ENCODE assay signal across 9 cellular contexts in the genomic region with DNA sequence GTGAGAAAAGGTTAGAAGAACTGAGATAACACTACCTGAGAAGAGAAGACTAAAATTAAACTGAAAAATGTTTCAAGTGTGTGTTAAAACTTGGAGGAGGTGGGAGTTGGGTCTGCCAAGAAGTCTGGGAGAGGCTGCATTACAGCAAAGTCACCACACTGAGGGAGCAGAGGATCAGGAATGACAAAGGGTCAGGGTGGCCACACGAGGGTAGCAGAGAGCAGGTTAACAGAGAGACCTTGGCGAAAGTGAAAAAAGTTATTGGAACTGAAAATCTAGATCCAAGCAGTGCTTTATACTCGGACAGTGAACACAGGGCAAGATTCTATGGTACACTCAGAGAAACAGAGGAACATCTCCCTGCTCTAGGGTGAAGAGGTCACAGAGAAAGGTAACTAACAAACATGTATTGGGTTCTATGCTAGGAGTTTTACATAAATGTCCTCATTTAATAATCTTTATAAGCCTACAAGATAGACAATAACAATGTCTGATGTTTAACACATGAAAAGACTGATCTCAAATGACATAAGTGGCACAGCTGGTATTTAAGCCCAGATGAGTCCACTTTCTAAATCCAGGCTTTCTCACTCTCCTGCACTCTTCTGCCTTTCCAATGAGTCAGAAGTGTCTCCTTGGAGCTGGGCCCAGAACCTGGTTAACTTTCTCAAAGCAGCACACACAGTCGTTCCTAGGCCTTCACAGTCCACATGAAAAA. TPM values are rescaled to one million over a fixed set of nuclear protein-coding genes. Genes with fewer than 3 reads are reported as not detected.
DNase-seq lines count a peak whose midpoint lies in the region; ATAC-seq and TF ChIP-seq lines count a peak whose summit lies in the region.
"Had no signal": no experiment of that assay in that cellular context is flagged by ENCODE, and none has a peak within 500 bp of the region (broad histone marks: within the 10 kb centered on the region; RNA-seq: fewer than 3 reads in every experiment).

No MANE protein-coding gene starts in this region.

- H3K27ac ChIP-seq in left lung, result no peak overlapping the region

- intact Hi-C loops in left lung (cut with DNase I), result loop anchor here in 1 of 2 donors (5.0 kb wide), 1 partner anchor 36 kb away; no protein-coding TSS in a partner anchor

- H3K36me3 ChIP-seq in BE2C (no peaks in the 10 kb centered on the region), left lung (no peaks in the 10 kb centered on the region)

- H3K4me3 Mint-ChIP-seq in central memory CD8-positive, alpha-beta T cell, result no peak overlapping the region

- H3K27me3 ChIP-seq in BE2C (peaks cover 4% of the 10 kb centered on the region; the same call in 1 of the 2 replicates), left lung (peaks cover 0 to 49% of the 10 kb centered on the region in 2 donors)

- no peaks in the 10 kb centered on the region for H3K9me3 Mint-ChIP-seq in central memory CD8-positive, alpha-beta T cell

- peaks cover 77% of the 10 kb centered on the region for H3K27me3 Mint-ChIP-seq in central memory CD8-positive, alpha-beta T cell

- ATAC-seq in GM18907 (IDR thresholded peaks at IDR 0.05; ENCODE audit: unreplicated experiment) (peak; percentile 95), HG03135 (IDR thresholded peaks at IDR 0.05; ENCODE audit: unreplicated experiment) (peak; percentile 97), left lung (peak; percentile 100)
- ATAC-seq in central memory CD8-positive, alpha-beta T cell (replicated peaks; ENCODE audit: extremely low read depth, poor library complexity, severe bottlenecking), result peak; percentile 86

- peak; percentile 98 for TF ChIP-seq CTCF in BE2C (IDR thresholded peaks at IDR 0.05; ENCODE audit: low read depth, low read length)
- peak; percentile 89 to 95 for TF ChIP-seq CTCF in left lung (IDR thresholded peaks at IDR 0.05)

- DNase-seq in BE2C (peak; percentile 72), NCI-H345 (lab: John Stamatoyannopoulos, UW) (peak; percentile 65), left lung (peak in 1 of 2 donors; percentile 71)
- DNase-seq in activated CD4-positive, CD25-positive, alpha-beta regulatory T cell treated with anti-CD3 and anti-CD28 coated beads, Interleukin-2, amount 50 U/mL, for 16 hours (ENCODE audit: low read depth, low spot score), result peak; percentile 22
- peak; percentile 40 to 44 for DNase-seq in central memory CD8-positive, alpha-beta T cell (ENCODE audit: low spot score in 2 of 2)
- peak; percentile 63 for DNase-seq in stimulated activated CD4-positive, alpha-beta T cell treated with anti-CD3 and anti-CD28 coated beads, Interleukin-4, amount 100 ng/mL, for 1 hour

- H3K4me1 ChIP-seq in BE2C (no peaks in the 10 kb centered on the region), left lung (no peaks in the 10 kb centered on the region)

- no peaks in the 10 kb centered on the region for H3K4me1 Mint-ChIP-seq in central memory CD8-positive, alpha-beta T cell

- H3K9me3 ChIP-seq in BE2C, result no peaks in the 10 kb centered on the region
- H3K9me3 ChIP-seq in left lung, result no peaks in the 10 kb centered on the region

- no peak overlapping the region for H3K27ac Mint-ChIP-seq in central memory CD8-positive, alpha-beta T cell (ENCODE audit: low read depth)

- H3K36me3 Mint-ChIP-seq in central memory CD8-positive, alpha-beta T cell (ENCODE audit: insufficient read depth), result no peaks in the 10 kb centered on the region

- H3K4me3 ChIP-seq in BE2C (ENCODE audit: low read depth, low read length) (no peak overlapping the region), left lung (no peak overlapping the region)

RNA-seq across cellular contexts. Expression of a gene that starts 10.3 kb away (rescaled TPM):
- 1.2 TPM for polyA plus RNA-seq in BE2C (2012; ENCODE audit: insufficient read depth, insufficient read length, low read depth)
- total RNA-seq in left lung, result 1 to 10 TPM; 3.4 to 6.2 TPM
- total RNA-seq: T-helper 1 cell treated with Interleukin-12 subunit alpha and Interleukin-12 subunit beta and Interleukin-4 antibody, amounts not matched to agents 30 ng/mL and 1 ng/mL, for 36 hours had no signal

RNA-seq across cellular contexts. Expression of a gene that starts 43.5 kb away (rescaled TPM):
- polyA plus RNA-seq in BE2C (2012; ENCODE audit: insufficient read depth, insufficient read length, low read depth), result not detected
- total RNA-seq in left lung, result 10 to 100 TPM; 16.8 to 65.3 TPM
- total RNA-seq: T-helper 1 cell treated with Interleukin-12 subunit alpha and Interleukin-12 subunit beta and Interleukin-4 antibody, amounts not matched to agents 30 ng/mL and 1 ng/mL, for 36 hours had no signal
